ENCODE assay signal across 8 cellular contexts in the genomic region with DNA sequence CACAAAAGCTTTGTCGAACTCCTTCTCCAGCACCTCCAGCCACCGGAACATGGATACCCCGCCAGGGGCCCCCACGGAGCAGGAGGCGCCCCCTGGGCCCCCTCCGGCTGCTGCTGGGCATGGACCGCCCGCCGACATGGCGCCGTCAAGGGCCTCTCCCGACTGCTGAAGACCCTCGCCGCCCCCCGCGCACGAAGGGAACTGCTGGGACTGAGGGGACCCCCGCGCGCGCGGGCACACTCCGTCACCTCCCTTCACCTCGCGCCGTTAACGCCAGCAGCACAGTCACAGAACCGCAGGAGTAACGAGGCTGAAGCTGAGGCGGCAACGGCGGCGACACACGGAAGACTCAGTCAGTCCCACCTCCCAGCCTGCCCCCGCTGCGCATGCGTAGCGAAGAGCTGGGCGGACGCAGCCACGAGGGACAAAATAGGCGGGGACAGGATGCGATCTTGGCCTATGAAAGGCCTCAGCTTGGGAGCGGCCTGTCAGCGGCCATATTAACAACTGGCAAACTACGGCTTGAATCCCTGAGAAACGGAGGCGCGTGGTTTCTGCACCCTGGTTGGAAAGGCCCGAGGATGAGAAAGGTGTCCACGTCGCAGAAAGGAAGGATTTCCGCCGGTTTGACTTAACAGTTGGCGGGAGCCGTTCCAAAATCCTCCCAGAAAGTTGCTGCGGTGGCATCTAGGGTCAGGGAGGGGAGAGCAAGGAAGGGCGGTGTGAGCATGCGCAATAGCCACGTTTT. TPM values are rescaled to one million over a fixed set of nuclear protein-coding genes. Genes with fewer than 3 reads are reported as not detected.
A peak's percentile ranks its signal among the peaks of the same experiment; 100 is the strongest.
DNase-seq lines count a peak whose midpoint lies in the region; ATAC-seq and TF ChIP-seq lines count a peak whose summit lies in the region.

Gene GOPC (minus strand): TSS at position 361 of the 748 bp plus-strand sequence. CDS start 223 bp downstream, at position 138.

- H3K9me3 ChIP-seq in BE2C (no peaks in the 10 kb centered on the region), colonic mucosa (no peaks in the 10 kb centered on the region)

- H3K36me3 ChIP-seq in BE2C: peaks cover 1% of the 10 kb centered on the region
- H3K36me3 ChIP-seq in colonic mucosa: no peaks in the 10 kb centered on the region

- intact Hi-C loops in colonic mucosa (cut with DNase I): no loop called here

- peak within 1 kb of the TSS; percentile 85 for H3K27ac ChIP-seq in colonic mucosa

- no peaks in the 10 kb centered on the region for H3K4me1 ChIP-seq in BE2C
- no peaks in the 10 kb centered on the region for H3K4me1 ChIP-seq in colonic mucosa

- peak; percentile 91 for ATAC-seq in HG03442 (IDR thresholded peaks at IDR 0.05; ENCODE audit: unreplicated experiment)

- peak within 1 kb of the TSS; percentile 92 to 97 for H3K9ac ChIP-seq in colonic mucosa (ENCODE audit: low read depth in 2 of 2, low read length in 2 of 2)

- TF ChIP-seq CTCF in BE2C (IDR thresholded peaks at IDR 0.05; ENCODE audit: low read depth, low read length) (peak; percentile 33), colonic mucosa (IDR thresholded peaks at IDR 0.05) (no peak)

- H3K4me3 ChIP-seq in BE2C (ENCODE audit: low read depth, low read length) (peak within 1 kb of the TSS; percentile 83), colonic mucosa (peak within 1 kb of the TSS; percentile 97)

- H3K27me3 ChIP-seq in BE2C: no peaks in the 10 kb centered on the region
- H3K27me3 ChIP-seq in colonic mucosa: no peaks in the 10 kb centered on the region

- DNase-seq in BE2C (peak; percentile 96), GM19238 (ENCODE audit: insufficient read length, low spot score) (peak; percentile 85), NCI-H524 (lab: John Stamatoyannopoulos, UW) (peak; percentile 94 to 96), colonic mucosa (peak; percentile 96), kidney tubule cell (ENCODE audit: low spot score) (peak; percentile 99)
- DNase-seq in activated CD4-positive, alpha-beta T cell treated with anti-CD3 and anti-CD28 coated beads for 4 hours: peak; percentile 91 to 95
- DNase-seq in stimulated activated CD4-positive, alpha-beta T cell treated with anti-CD3 and anti-CD28 coated beads, Interleukin-1b, Interleukin-23, amount 100 ng/mL, for 24 hours (ENCODE audit: low read depth in 4 of 4, low spot score in 1 of 4): peak; percentile 78 to 91 (median 84)

RNA-seq across cellular contexts. Expression of gene GOPC, which starts in this region (rescaled TPM):
- 19.9 TPM for polyA plus RNA-seq in BE2C (2012; ENCODE audit: insufficient read depth, insufficient read length, low read depth)
- total RNA-seq in colonic mucosa: 10 to 100 TPM; 21.0 to 28.4 TPM

Comparison
In these comparisons a context has a peak if more than half of its experiments do, and no peak if none do; other contexts are left out.
1. Peak in every context shown above with its lines: DNase-seq, ATAC-seq, H3K4me3 ChIP-seq and H3K27ac ChIP-seq.